In genomic region chrX:51496501-51497291, GRCh38 we compare ENCODE assay signal across 8 cellular contexts. TPM values are rescaled to one million over a fixed set of nuclear protein-coding genes. Genes with fewer than 3 reads are reported as not detected.
DNase-seq lines count a peak whose midpoint lies in the region; ATAC-seq and TF ChIP-seq lines count a peak whose summit lies in the region.

Gene NUDT11 (minus strand): TSS chrX:51496592. CDS start chrX:51496444, 148 bp downstream.

- H3K9me3 Mint-ChIP-seq in GM23338: peaks cover 6% of the 10 kb centered on the region
- no peaks in the 10 kb centered on the region for H3K9me3 Mint-ChIP-seq in activated naive CD8-positive, alpha-beta T cell (ENCODE audit: low read depth)

- peak within 1 kb of the TSS; percentile 89 for H3K4me3 Mint-ChIP-seq in GM23338
- peak within 1 kb of the TSS; percentile 89 for H3K4me3 Mint-ChIP-seq in activated naive CD8-positive, alpha-beta T cell

- BruUV-seq in PC-3 (replicated peaks; lab: Mats Ljungman, UMichigan): no TSS peak

- H2AFZ ChIP-seq in GM23338: peak within 1 kb of the TSS; percentile 52; the same call in 1 of the 2 replicates
- H2AFZ ChIP-seq in PC-3 (ENCODE audit: low read length): peak within 1 kb of the TSS; percentile 70

- ATAC-seq in GM23338 (peak; percentile 91), PC-3 (peak; percentile 90), left cardiac atrium (peak; percentile 90 to 99)

- CTCF ChIA-PET in PC-3 (lab: Charles Lee): interaction anchor here (0.6 kb wide), 1 partner anchor 780 kb away, joined by 4 read pairs; no protein-coding TSS in a partner anchor

- H3K9me3 ChIP-seq in PC-3 (ENCODE audit: low read length): no peaks in the 10 kb centered on the region

- peaks cover 3% of the 10 kb centered on the region; the same call in 1 of the 3 replicates for H3K36me3 Mint-ChIP-seq in GM23338 (ENCODE audit: low read depth)
- H3K36me3 Mint-ChIP-seq in activated naive CD8-positive, alpha-beta T cell: no peaks in the 10 kb centered on the region

- H3K4me3 ChIP-seq in GM23338 (peak within 1 kb of the TSS; percentile 65), PC-3 (ENCODE audit: low read length) (peak within 1 kb of the TSS; percentile 64)

- no peaks in the 10 kb centered on the region for H3F3A ChIP-seq in GM23338 (replicated peaks; ENCODE audit: low read depth)
- no peaks in the 10 kb centered on the region for H3F3A ChIP-seq in PC-3 (ENCODE audit: low read length, unreplicated experiment)

- POLR2A ChIA-PET in PC-3 (lab: Charles Lee; ENCODE audit: unreplicated experiment): no interaction called here

- H3K27me3 ChIP-seq in GM23338 (ENCODE audit: insufficient read depth) (0 out of 2 replicates have a peak, but pooled peaks cover 6% of the 10 kb centered on the region), PC-3 (ENCODE audit: low read length) (peaks cover 20% of the 10 kb centered on the region; the same call in 1 of the 2 replicates)

- H3K4me1 ChIP-seq in GM23338 (ENCODE audit: insufficient read depth): peaks cover 13% of the 10 kb centered on the region; the same call in 1 of the 2 replicates
- no peaks in the 10 kb centered on the region for H3K4me1 ChIP-seq in PC-3 (ENCODE audit: insufficient read depth, low read length)

- peak within 1 kb of the TSS; percentile 91; the same call in 1 of the 2 replicates for H3K27ac Mint-ChIP-seq in GM23338
- H3K27ac Mint-ChIP-seq in activated naive CD8-positive, alpha-beta T cell: peak within 1 kb of the TSS; percentile 90

- H3K9me2 ChIP-seq in GM23338 (ENCODE audit: insufficient read depth) (no peaks in the 10 kb centered on the region), PC-3 (replicated peaks; ENCODE audit: low read length) (no peaks in the 10 kb centered on the region)

- peaks cover 8% of the 10 kb centered on the region; the same call in 1 of the 2 replicates for H4K20me1 ChIP-seq in GM23338 (replicated peaks; ENCODE audit: insufficient read depth)
- no peaks in the 10 kb centered on the region for H4K20me1 ChIP-seq in PC-3 (ENCODE audit: low read length)

- no peaks in the 10 kb centered on the region for H3K27me3 Mint-ChIP-seq in GM23338 (ENCODE audit: insufficient read depth, low read depth, poor library complexity)
- peaks cover 7% of the 10 kb centered on the region for H3K27me3 Mint-ChIP-seq in activated naive CD8-positive, alpha-beta T cell

- peak; percentile 45 for DNase-seq in Ammon's horn (ENCODE audit: low spot score)
- peak; percentile 79 for DNase-seq in GM23338 (ENCODE audit: low spot score)
- peak; percentile 51 for DNase-seq in PC-3
- peak; percentile 69 for DNase-seq in left cardiac atrium
- peak; percentile 14 for DNase-seq in putamen (ENCODE audit: low spot score)
- no peak for DNase-seq in NCI-H2196 (lab: John Stamatoyannopoulos, UW; ENCODE audit: unreplicated experiment)
- no peak for DNase-seq in RKO (ENCODE audit: low spot score)

- intact Hi-C loops in PC-3 (cut with micrococcal nuclease): loop anchor here (10.0 kb wide), 1 partner anchor 358 kb away; no protein-coding TSS in a partner anchor
- intact Hi-C loops in left cardiac atrium (cut with DNase I): no loop called here

- H3K79me2 ChIP-seq in GM23338 (replicated peaks; ENCODE audit: insufficient read depth): peaks cover 36% of the 10 kb centered on the region
- no peaks in the 10 kb centered on the region for H3K79me2 ChIP-seq in PC-3 (ENCODE audit: low read length)

- 0 out of 2 replicates have a peak within 1 kb of the TSS, but pooled peaks have one; percentile 25 for H3K9ac ChIP-seq in PC-3 (ENCODE audit: low read length)

- peak within 1 kb of the TSS; percentile 85 for H3K4me2 ChIP-seq in GM23338
- peak within 1 kb of the TSS; percentile 82 for H3K4me2 ChIP-seq in PC-3 (ENCODE audit: low read length)

- TF ChIP-seq CTCF in GM23338 (conservative IDR thresholded peaks at IDR 0.05; ENCODE audit: low read depth in 2 of 2): no peak
- TF ChIP-seq CTCF in PC-3 (conservative IDR thresholded peaks at IDR 0.05; ENCODE audit: low read depth, low read length): no peak

- no peak within 1 kb of the TSS for H3K27ac ChIP-seq in GM23338 (ENCODE audit: low read depth)
- no peak within 1 kb of the TSS for H3K27ac ChIP-seq in PC-3 (ENCODE audit: low read length)

- peaks cover 11% of the 10 kb centered on the region; the same call in 2 of the 3 replicates for H3K4me1 Mint-ChIP-seq in GM23338
- H3K4me1 Mint-ChIP-seq in activated naive CD8-positive, alpha-beta T cell (ENCODE audit: low read depth): peaks cover 16% of the 10 kb centered on the region

- H3K36me3 ChIP-seq in GM23338 (ENCODE audit: insufficient read depth) (no peaks in the 10 kb centered on the region), PC-3 (ENCODE audit: low read depth, low read length) (no peaks in the 10 kb centered on the region)

TF ChIP-seq in GM23338, 12 proteins besides CTCF, POLR2A, EP300 and RAD21:
- TF ChIP-seq POLR2AphosphoS5 (IDR thresholded peaks at IDR 0.05; ENCODE audit: low read depth) (peak; percentile 52), EZH2 (IDR thresholded peaks at IDR 0.05; ENCODE audit: low read depth, unreplicated experiment) (no peak)

RNA-seq across cellular contexts. Expression of gene NUDT11, which starts in this region (rescaled TPM):
- 39.2 and 52.7 TPM in 2 replicates for total RNA-seq in GM23338 (2014; rRNA removed; shearing (Covaris generic))
- polyA plus RNA-seq in GM23338 (2016; fragmentation: Nextera tagmentation; extraction: Ambion mirVana): 25.0 and 27.5 TPM in 2 replicates
- total RNA-seq in PC-3 (2014; rRNA removed) (2.4 and 2.8 TPM in 2 replicates), left cardiac atrium (under 1 TPM; 0.15 to 0.18 TPM)

Comparison
In these comparisons a context has a peak if more than half of its experiments do, and no peak if none do; other contexts are left out.
1. RNA of gene NUDT11 (total RNA-seq): 39.2 to 52.7 TPM in GM23338; 2.4 to 2.8 TPM in PC-3 and 0.15 to 0.18 TPM in left cardiac atrium; every median in the first group is over 10 times any median in the second.
2. Peak in DNase-seq and ATAC-seq in left cardiac atrium; RNA of the gene not detected or under 1 TPM.
3. DNase-seq: peak in Ammon's horn (single experiment), GM23338 (single experiment), PC-3 (single experiment) and putamen (single experiment); none in NCI-H2196 (single experiment) and RKO (single experiment).
4. Peak in every context shown above with its lines, with median percentiles within 50 percentile points of each other: ATAC-seq.